Comparison of ENCODE assay signal across 21 cellular contexts in genomic region chr1:234297668-234298067, GRCh38.
"Had no signal": no experiment of that assay in that cellular context is flagged by ENCODE, and none has a peak within 500 bp of the region (broad histone marks: within the 10 kb centered on the region; RNA-seq: fewer than 3 reads in every experiment).

No MANE protein-coding gene starts in this region.

- FAIRE-seq: RCC 7860 had no signal

- DNase-seq: IMR-90, Karpas-422, KG1, MG63, NCI-H1092 treated with DMSO at 0.1 percent for 48 hours, NCI-H1436, NCI-H187, NCI-H2029, NCI-H2081 treated with DMSO at 0.1 percent for 48 hours, NCI-H2171, NCI-H226, NCI-H446, NCI-H510A, NCI-H524 treated with DMSO at 0.1 percent for 48 hours, NCI-H69, NCI-H774, Right ventricle myocardium superior, RPMI8226, SJCRH30 had no signal

- ATAC-seq: SK-N-SH treated with all-trans-retinoic acid at 6 μM for 48 hours had no signal
